9 cellular contexts compared by ENCODE assay signal in the genomic region with DNA sequence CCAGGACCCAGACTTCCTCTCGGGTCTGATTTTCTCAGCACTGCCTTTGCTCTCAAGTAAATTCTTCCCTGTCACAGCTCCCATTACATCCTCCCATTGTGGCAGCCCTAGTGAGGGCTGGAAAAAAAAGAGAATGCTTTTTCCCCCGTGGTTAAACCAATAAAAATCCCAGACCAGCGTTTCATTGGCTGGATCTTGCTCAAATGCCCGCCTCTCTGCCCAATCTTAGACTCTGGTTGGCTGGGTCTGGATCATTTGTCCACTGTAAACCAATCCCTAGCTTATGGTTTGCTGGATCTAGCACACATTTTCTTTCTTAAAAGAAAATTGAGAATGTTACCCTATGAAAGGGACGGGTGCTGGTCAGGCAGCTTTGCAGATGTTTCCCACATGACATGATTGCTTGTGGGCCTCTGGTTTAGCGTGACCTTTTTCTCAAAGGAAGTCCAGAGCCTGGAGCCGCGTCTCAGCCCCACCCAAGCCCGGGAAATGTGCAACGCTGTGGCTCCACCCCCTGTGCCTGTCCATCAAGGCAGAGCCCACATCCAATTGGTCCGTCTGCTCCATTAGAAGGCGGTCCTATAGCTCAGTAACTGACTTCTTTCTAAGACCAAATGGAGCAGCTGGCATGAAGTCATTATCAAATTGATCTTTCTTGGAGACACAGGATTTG. TPM values are rescaled to one million over a fixed set of nuclear protein-coding genes. Genes with fewer than 3 reads are reported as not detected.
DNase-seq lines count a peak whose midpoint lies in the region; ATAC-seq, FAIRE-seq and TF ChIP-seq lines count a peak whose summit lies in the region.
"Had no signal": no experiment of that assay in that cellular context is flagged by ENCODE, and none has a peak within 500 bp of the region (broad histone marks: within the 10 kb centered on the region; RNA-seq: fewer than 3 reads in every experiment).

No MANE protein-coding gene starts in this region.

- TF ChIP-seq CTCF in HL-60 (IDR thresholded peaks at IDR 0.05; ENCODE audit: insufficient read depth, low read length) (no peak), OCI-LY1 (IDR thresholded peaks at IDR 0.05; ENCODE audit: low read length) (no peak), K562 (IDR thresholded peaks at IDR 0.05 in 2 of 3, conservative IDR thresholded peaks at IDR 0.05 in 1 of 3; ENCODE audit: insufficient read depth in 2 of 3, low read depth in 1 of 3, low read length in 3 of 3) (no peak)

- H3K79me2 ChIP-seq in OCI-LY1 (ENCODE audit: insufficient read depth, low read length): no peaks in the 10 kb centered on the region
- H3K79me2 ChIP-seq in K562 (ENCODE audit: control insufficient read depth, insufficient read depth, low read length): no peaks in the 10 kb centered on the region

- DNase-seq in COLO668 (lab: John Stamatoyannopoulos, UW; ENCODE audit: unreplicated experiment): peak; percentile 25
- DNase-seq in HL-60 (ENCODE audit: low read depth in 1 of 2, low spot score in 1 of 2): peak; percentile 95 to 96
- peak; percentile 79 to 90 (median 85) for DNase-seq in K562 (ENCODE audit: extremely low read depth in 1 of 4, low spot score in 3 of 4)
- DNase-seq in left kidney (ENCODE audit: low read depth, low spot score): peak; percentile 49
- no peak for DNase-seq in GM19238 (ENCODE audit: insufficient read length, low spot score)

- WGBS in K562 (ENCODE audit: insufficient coverage, low coverage, missing lambda C conversion rate): 6% methylated on average over 12 of the region's 12 CpGs

- peak; percentile 85 for FAIRE-seq in K562 (lab: Jason Lieb, UNC)
- FAIRE-seq: endometrium had no signal

- H2AFZ ChIP-seq in OCI-LY1 (ENCODE audit: low read length) (no peak overlapping the region), K562 (ENCODE audit: low read depth, low read length) (peak overlapping the region; percentile 60)

- no peak for TF ChIP-seq POLR2A in K562 (conservative IDR thresholded peaks at IDR 0.05)

- no peak overlapping the region for H3K4me3 ChIP-seq in HL-60 (replicated peaks; ENCODE audit: insufficient read depth, low read length)
- no peak overlapping the region for H3K4me3 ChIP-seq in OCI-LY1 (ENCODE audit: low read depth, low read length, poor library complexity, severe bottlenecking)
- H3K4me3 ChIP-seq in K562: no peak overlapping the region

- in situ Hi-C loops in K562 (cut with MboI): no loop called here

- CTCF ChIA-PET in K562 (lab: Yijun Ruan, JAX; ENCODE audit: low intra/inter-chr PET ratio): no interaction called here

- H4K20me1 ChIP-seq in OCI-LY1 (ENCODE audit: insufficient read depth, low read length) (no peaks in the 10 kb centered on the region), K562 (replicated peaks; ENCODE audit: control insufficient read depth, insufficient read depth, low read length) (no peaks in the 10 kb centered on the region)

- no TSS peak for BruUV-seq in K562 (replicated peaks; lab: Mats Ljungman, UMichigan)

- no peaks in the 10 kb centered on the region for H3K9me3 ChIP-seq in OCI-LY1 (ENCODE audit: low read length)
- peaks cover 5% of the 10 kb centered on the region; the same call in 1 of the 2 replicates for H3K9me3 ChIP-seq in K562 (replicated peaks; ENCODE audit: control insufficient read depth, insufficient read depth, low read depth, low read length)

- TF ChIP-seq RAD21 in K562 (CRISPR knock-in tag; conservative IDR thresholded peaks at IDR 0.05 in 1 of 2, IDR thresholded peaks at IDR 0.05 in 1 of 2): no peak

- peak overlapping the region; percentile 35 for H3K4me2 ChIP-seq in OCI-LY1 (ENCODE audit: low read length)
- H3K4me2 ChIP-seq in K562 (ENCODE audit: insufficient read depth, low read length): peak overlapping the region; percentile 3; the same call in 1 of the 2 replicates

- no peaks in the 10 kb centered on the region for H3F3A ChIP-seq in OCI-LY1 (ENCODE audit: insufficient read depth, low read length)

- ATAC-seq in K562 (peak; percentile 98), GM18498 (IDR thresholded peaks at IDR 0.05; ENCODE audit: unreplicated experiment) (no peak), GM21381 (IDR thresholded peaks at IDR 0.05; ENCODE audit: unreplicated experiment) (no peak)

- no peak for TF ChIP-seq EP300 in K562 (IDR thresholded peaks at IDR 0.05; ENCODE audit: low read length)

- H3K9me1 ChIP-seq in K562 (ENCODE audit: control insufficient read depth, insufficient read depth, low read length): no peaks in the 10 kb centered on the region

- H3K36me3 ChIP-seq in OCI-LY1 (ENCODE audit: insufficient read depth, low read length) (no peaks in the 10 kb centered on the region), K562 (ENCODE audit: control insufficient read depth, insufficient read depth, low read length) (no peaks in the 10 kb centered on the region)

- POLR2A ChIA-PET in K562 (lab: Yijun Ruan, JAX): interaction anchor here (0.6 to 0.9 kb wide), 4 partner anchors 10 to 300 kb away, joined by 3 read pairs; no protein-coding TSS in a partner anchor

- H3K9ac ChIP-seq in OCI-LY1 (ENCODE audit: low read length) (no peak overlapping the region), K562 (ENCODE audit: insufficient read depth in 1 of 2, low read depth in 2 of 2, low read length in 2 of 2) (no peak overlapping the region)

- H3K27ac ChIP-seq in HL-60 (replicated peaks) (peak overlapping the region; percentile 80), OCI-LY1 (ENCODE audit: low read depth, low read length, poor library complexity, severe bottlenecking) (no peak overlapping the region), K562 (ENCODE audit: extremely low read depth, low read depth, low read length) (no peak overlapping the region)

- no peaks in the 10 kb centered on the region for H3K9me2 ChIP-seq in OCI-LY1 (ENCODE audit: low read depth, low read length)

- H3K4me1 ChIP-seq in OCI-LY1 (ENCODE audit: insufficient read depth, low read length, severe bottlenecking): peaks cover 10% of the 10 kb centered on the region
- H3K4me1 ChIP-seq in K562 (replicated peaks in 1 of 2; ENCODE audit: control insufficient read depth in 2 of 2, insufficient read depth in 2 of 2, low read length in 2 of 2): peaks cover 2 to 10% of the 10 kb centered on the region in 2 experiments; a peak in 2 of 5 replicates

- H3K27me3 ChIP-seq in HL-60 (ENCODE audit: insufficient read depth, poor library complexity, severe bottlenecking): no peaks in the 10 kb centered on the region
- peaks cover 8% of the 10 kb centered on the region for H3K27me3 ChIP-seq in OCI-LY1 (ENCODE audit: insufficient read depth, low read length)
- H3K27me3 ChIP-seq in K562 (ENCODE audit: control insufficient read depth in 2 of 2, insufficient read depth in 2 of 2, low read length in 2 of 2): peaks cover 10 to 30% of the 10 kb centered on the region in 2 experiments; a peak in 4 of 5 replicates

- intact Hi-C loops in K562 (cut with micrococcal nuclease): no loop called here

RNA-seq across cellular contexts. Expression of a gene that starts 2.8 kb away (rescaled TPM):
- total RNA-seq in K562 (2011; cell fraction: chromatin; rRNA removed; ENCODE audit: low replicate concordance): 3.0 TPM in 2 replicates
- total RNA-seq in K562 (2011; cell fraction: nucleolus; rRNA removed): 2.2 and 3.3 TPM in 2 replicates
- total RNA-seq in K562 (2011; cell fraction: nucleoplasm; rRNA removed): 3.3 and 5.6 TPM in 2 replicates
- total RNA-seq in K562 (2014; rRNA removed) (0.18 and 0.37 TPM in 2 replicates), K562 (2014; rRNA removed; fragmentation: Illumina TruSeq; extraction: Trizol) (0.26 and 0.33 TPM in 2 replicates), K562 (2015; rRNA removed; fragmentation: Illumina TruSeq; extraction: Trizol) (0.08 and 0.11 TPM in 2 replicates), K562 (2021) (0.51 and 0.63 TPM in 2 replicates)
- polyA plus RNA-seq in K562 (2011; rRNA removed) (0.79 and 1.8 TPM in 2 replicates), K562 (2014; fragmentation: Illumina TruSeq; extraction: Trizol) (0.49 and 0.68 TPM in 2 replicates), K562 (2014; fragmentation: Nextera tagmentation; extraction: Ambion mirVana) (under 1 TPM; 0.81 to 0.94 TPM), K562 (2014; rRNA removed) (0.49 and 0.65 TPM in 2 replicates)
- polyA plus RNA-seq in K562 (2011; cell fraction: cytosol; rRNA removed): 0.93 and 1.3 TPM in 2 replicates
- polyA plus RNA-seq in K562 (2011; cell fraction: nucleus; rRNA removed): 1.5 and 2.3 TPM in 2 replicates
- polyA plus RNA-seq in K562 (2012): 0.78 and 5.4 TPM in 2 replicates
- polyA minus RNA-seq in K562 (2011; rRNA and poly(A)+ RNA removed): 0.87 and 1.2 TPM in 2 replicates
- polyA minus RNA-seq in K562 (2011; cell fraction: cytosol; rRNA and poly(A)+ RNA removed): 0.67 TPM in 1 of 2 replicates, not detected in the other
- polyA minus RNA-seq in K562 (2011; cell fraction: nucleus; rRNA and poly(A)+ RNA removed): 0.13 TPM in 1 of 2 replicates, not detected in the other

RNA-seq across cellular contexts. Expression of a gene that starts 5.3 kb away (rescaled TPM):
- not detected in 2 replicates for total RNA-seq in K562 (2011; cell fraction: chromatin; rRNA removed; ENCODE audit: low replicate concordance)
- total RNA-seq in K562 (2011; cell fraction: nucleolus; rRNA removed): not detected in 2 replicates
- not detected in 2 replicates for total RNA-seq in K562 (2011; cell fraction: nucleoplasm; rRNA removed)
- total RNA-seq in K562 (2014; rRNA removed) (not detected in 2 replicates), K562 (2014; rRNA removed; fragmentation: Illumina TruSeq; extraction: Trizol) (not detected in 2 replicates), K562 (2015; rRNA removed; fragmentation: Illumina TruSeq; extraction: Trizol) (not detected in 2 replicates), K562 (2021) (not detected in 2 replicates)
- polyA plus RNA-seq in K562 (2011; rRNA removed) (not detected in 2 replicates), K562 (2014; fragmentation: Illumina TruSeq; extraction: Trizol) (not detected in 2 replicates), K562 (2014; fragmentation: Nextera tagmentation; extraction: Ambion mirVana) (not detected), K562 (2014; rRNA removed) (not detected in 2 replicates)
- polyA plus RNA-seq in K562 (2011; cell fraction: cytosol; rRNA removed): not detected in 2 replicates
- not detected in 2 replicates for polyA plus RNA-seq in K562 (2011; cell fraction: nucleus; rRNA removed)
- not detected in 2 replicates for polyA plus RNA-seq in K562 (2012)
- not detected in 2 replicates for polyA minus RNA-seq in K562 (2011; rRNA and poly(A)+ RNA removed)
- polyA minus RNA-seq in K562 (2011; cell fraction: cytosol; rRNA and poly(A)+ RNA removed): not detected in 2 replicates
- not detected in 2 replicates for polyA minus RNA-seq in K562 (2011; cell fraction: nucleus; rRNA and poly(A)+ RNA removed)

RNA-seq across cellular contexts. Expression of a gene that starts 6.5 kb away (rescaled TPM):
- 2.3 and 11.2 TPM in 2 replicates for total RNA-seq in K562 (2011; cell fraction: chromatin; rRNA removed; ENCODE audit: low replicate concordance)
- 11.8 and 15.7 TPM in 2 replicates for total RNA-seq in K562 (2011; cell fraction: nucleolus; rRNA removed)
- 8.2 and 13.0 TPM in 2 replicates for total RNA-seq in K562 (2011; cell fraction: nucleoplasm; rRNA removed)
- total RNA-seq in K562 (2014; rRNA removed): 76.2 and 82.6 TPM in 2 replicates
- 0.99 and 2.7 TPM in 2 replicates for total RNA-seq in K562 (2014; rRNA removed; fragmentation: Illumina TruSeq; extraction: Trizol)
- 40.9 and 42.0 TPM in 2 replicates for total RNA-seq in K562 (2015; rRNA removed; fragmentation: Illumina TruSeq; extraction: Trizol)
- 76.9 and 81.9 TPM in 2 replicates for total RNA-seq in K562 (2021)
- polyA plus RNA-seq in K562 (2011; rRNA removed): 29.3 and 56.7 TPM in 2 replicates
- polyA plus RNA-seq in K562 (2011; cell fraction: cytosol; rRNA removed): 24.8 and 87.6 TPM in 2 replicates
- polyA plus RNA-seq in K562 (2011; cell fraction: nucleus; rRNA removed): 27.0 and 33.8 TPM in 2 replicates
- polyA plus RNA-seq in K562 (2012): 62.7 and 107 TPM in 2 replicates
- polyA plus RNA-seq in K562 (2014; fragmentation: Illumina TruSeq; extraction: Trizol): 3.9 and 21.4 TPM in 2 replicates
- polyA plus RNA-seq in K562 (2014; fragmentation: Nextera tagmentation; extraction: Ambion mirVana): 1 to 10 TPM; 2.0 to 4.2 TPM
- polyA plus RNA-seq in K562 (2014; rRNA removed): 45.2 and 53.1 TPM in 2 replicates
- 14.1 and 25.3 TPM in 2 replicates for polyA minus RNA-seq in K562 (2011; rRNA and poly(A)+ RNA removed)
- 34.8 and 50.1 TPM in 2 replicates for polyA minus RNA-seq in K562 (2011; cell fraction: cytosol; rRNA and poly(A)+ RNA removed)
- polyA minus RNA-seq in K562 (2011; cell fraction: nucleus; rRNA and poly(A)+ RNA removed): 3.0 and 11.8 TPM in 2 replicates

RNA-seq across cellular contexts. Expression of a gene that starts 27.8 kb away (rescaled TPM):
- total RNA-seq in K562 (2011; cell fraction: chromatin; rRNA removed; ENCODE audit: low replicate concordance): 0.19 TPM in 1 of 2 replicates, not detected in the other
- total RNA-seq in K562 (2011; cell fraction: nucleolus; rRNA removed): not detected in 2 replicates
- not detected in 2 replicates for total RNA-seq in K562 (2011; cell fraction: nucleoplasm; rRNA removed)
- total RNA-seq in K562 (2014; rRNA removed) (not detected in 2 replicates), K562 (2014; rRNA removed; fragmentation: Illumina TruSeq; extraction: Trizol) (not detected in 2 replicates), K562 (2015; rRNA removed; fragmentation: Illumina TruSeq; extraction: Trizol) (not detected in 2 replicates), K562 (2021) (0.11 and 0.38 TPM in 2 replicates)
- polyA plus RNA-seq in K562 (2011; rRNA removed) (not detected in 2 replicates), K562 (2014; fragmentation: Illumina TruSeq; extraction: Trizol) (not detected in 2 replicates), K562 (2014; fragmentation: Nextera tagmentation; extraction: Ambion mirVana) (not detected), K562 (2014; rRNA removed) (not detected in 2 replicates)
- polyA plus RNA-seq in K562 (2011; cell fraction: cytosol; rRNA removed): 0.04 TPM in 2 replicates
- polyA plus RNA-seq in K562 (2011; cell fraction: nucleus; rRNA removed): 0.17 TPM in 1 of 2 replicates, not detected in the other
- polyA plus RNA-seq in K562 (2012): 0.17 TPM in 1 of 2 replicates, not detected in the other
- not detected in 2 replicates for polyA minus RNA-seq in K562 (2011; rRNA and poly(A)+ RNA removed)
- polyA minus RNA-seq in K562 (2011; cell fraction: cytosol; rRNA and poly(A)+ RNA removed): not detected in 2 replicates
- not detected in 2 replicates for polyA minus RNA-seq in K562 (2011; cell fraction: nucleus; rRNA and poly(A)+ RNA removed)

RNA-seq across cellular contexts. Expression of a gene that starts 37.2 kb away (rescaled TPM):
- total RNA-seq in K562 (2011; cell fraction: chromatin; rRNA removed; ENCODE audit: low replicate concordance): 1,097 and 1,923 TPM in 2 replicates
- 928 and 1,024 TPM in 2 replicates for total RNA-seq in K562 (2011; cell fraction: nucleolus; rRNA removed)
- 1,126 and 1,380 TPM in 2 replicates for total RNA-seq in K562 (2011; cell fraction: nucleoplasm; rRNA removed)
- total RNA-seq in K562 (2014; rRNA removed) (79.9 and 96.0 TPM in 2 replicates), K562 (2014; rRNA removed; fragmentation: Illumina TruSeq; extraction: Trizol) (29.8 and 31.6 TPM in 2 replicates), K562 (2015; rRNA removed; fragmentation: Illumina TruSeq; extraction: Trizol) (37.6 and 38.4 TPM in 2 replicates), K562 (2021) (136 and 163 TPM in 2 replicates)
- polyA plus RNA-seq in K562 (2011; rRNA removed) (141 and 157 TPM in 2 replicates), K562 (2014; fragmentation: Illumina TruSeq; extraction: Trizol) (71.3 and 102 TPM in 2 replicates), K562 (2014; fragmentation: Nextera tagmentation; extraction: Ambion mirVana) (1 to 10 TPM; 2.5 to 9.1 TPM), K562 (2014; rRNA removed) (142 and 145 TPM in 2 replicates)
- polyA plus RNA-seq in K562 (2011; cell fraction: cytosol; rRNA removed): 143 and 228 TPM in 2 replicates
- polyA plus RNA-seq in K562 (2011; cell fraction: nucleus; rRNA removed): 689 and 874 TPM in 2 replicates
- 178 and 291 TPM in 2 replicates for polyA plus RNA-seq in K562 (2012)
- polyA minus RNA-seq in K562 (2011; rRNA and poly(A)+ RNA removed): 674 and 952 TPM in 2 replicates
- 134 and 138 TPM in 2 replicates for polyA minus RNA-seq in K562 (2011; cell fraction: cytosol; rRNA and poly(A)+ RNA removed)
- 244 and 299 TPM in 2 replicates for polyA minus RNA-seq in K562 (2011; cell fraction: nucleus; rRNA and poly(A)+ RNA removed)
